In genomic region chr2:176297737-176298136, GRCh38 we compare ENCODE assay signal across 16 cellular contexts. TPM values are rescaled to one million over a fixed set of nuclear protein-coding genes. Genes with fewer than 3 reads are reported as not detected.
A peak's percentile ranks its signal among the peaks of the same experiment; 100 is the strongest.
DNase-seq lines count a peak whose midpoint lies in the region; ATAC-seq, FAIRE-seq and TF ChIP-seq lines count a peak whose summit lies in the region.
"Had no signal": no experiment of that assay in that cellular context is flagged by ENCODE, and none has a peak within 500 bp of the region (broad histone marks: within the 10 kb centered on the region; RNA-seq: fewer than 3 reads in every experiment).

No MANE protein-coding gene starts in this region.

- DNase-seq in chondrocyte (ENCODE audit: low spot score) (no peak), frontal cortex (ENCODE audit: low spot score in 2 of 2) (no peak), small intestine (no peak), HAP-1 (ENCODE audit: low spot score in 2 of 2) (no peak)
- DNase-seq in stimulated activated naive CD4-positive, alpha-beta T cell (lab: John Stamatoyannopoulos, UW): no peak
- DNase-seq: CD8-positive, alpha-beta T cell; COR-L47; DMS153; H7; IMR-90 had no signal

- WGBS in small intestine, 3 donors: 96 to 100% (median 100%) methylated on average over 1 of the region's 1 CpG

- H3K9me3 Mint-ChIP-seq in chondrocyte (ENCODE audit: low read depth): no peaks in the 10 kb centered on the region
- H3K9me3 Mint-ChIP-seq in stimulated activated memory B cell treated with anti-CD40 and anti-IgM and Interleukin-4, amounts not matched to agents 10 μg/mL and 1 μg/mL and 100 μg/mL, for 72 hours: no peaks in the 10 kb centered on the region
- H3K9me3 Mint-ChIP-seq: CD14-positive monocyte; CD8-positive, alpha-beta T cell; GM23338 had no signal

- FAIRE-seq in frontal cortex (lab: Jason Lieb, UNC) (peak; percentile 80), small intestine (lab: Jason Lieb, UNC) (peak; percentile 5)
- FAIRE-seq: GM12878 had no signal

- H3K36me3 Mint-ChIP-seq in chondrocyte (ENCODE audit: low read depth): no peaks in the 10 kb centered on the region
- H3K36me3 Mint-ChIP-seq in stimulated activated memory B cell treated with anti-CD40 and anti-IgM and Interleukin-4, amounts not matched to agents 10 μg/mL and 1 μg/mL and 100 μg/mL, for 72 hours: peaks cover 6% of the 10 kb centered on the region

- H3K4me3 ChIP-seq in small intestine (ENCODE audit: low read depth in 1 of 2, low read length in 2 of 2) (no peak overlapping the region), HAP-1 (no peak overlapping the region)
- H3K4me3 ChIP-seq: GM12878, GM23338 had no signal

- no peaks in the 10 kb centered on the region for H3K9me3 ChIP-seq in small intestine (ENCODE audit: control insufficient read depth, low read depth)
- H3K9me3 ChIP-seq in HAP-1: no peaks in the 10 kb centered on the region
- H3K9me3 ChIP-seq: BE2C had no signal

- no peaks in the 10 kb centered on the region for H3K27me3 Mint-ChIP-seq in chondrocyte (ENCODE audit: low read depth)
- no peaks in the 10 kb centered on the region for H3K27me3 Mint-ChIP-seq in stimulated activated memory B cell treated with anti-CD40 and anti-IgM and Interleukin-4, amounts not matched to agents 10 μg/mL and 1 μg/mL and 100 μg/mL, for 72 hours

- in situ Hi-C loops in HAP-1 (cut with MboI; ENCODE audit: low sequenced_read_pairs): no loop called here

- H3K36me3 ChIP-seq in small intestine (ENCODE audit: control insufficient read depth in 2 of 2, insufficient read depth in 2 of 2, low read length in 2 of 2) (no peaks in the 10 kb centered on the region), HAP-1 (replicated peaks) (no peaks in the 10 kb centered on the region)
- H3K36me3 ChIP-seq: BE2C had no signal

- H3K27ac ChIP-seq in C4-2B: no peak overlapping the region
- no peak overlapping the region for H3K27ac ChIP-seq in small intestine (ENCODE audit: low read depth in 1 of 2, low read length in 1 of 2)

- H3K4me1 Mint-ChIP-seq in chondrocyte (ENCODE audit: low read depth): peaks cover 7% of the 10 kb centered on the region
- peaks cover 7% of the 10 kb centered on the region for H3K4me1 Mint-ChIP-seq in stimulated activated memory B cell treated with anti-CD40 and anti-IgM and Interleukin-4, amounts not matched to agents 10 μg/mL and 1 μg/mL and 100 μg/mL, for 72 hours
- H3K4me1 Mint-ChIP-seq: CD14-positive monocyte had no signal

- H3K4me1 ChIP-seq in small intestine (ENCODE audit: control insufficient read depth in 2 of 2, insufficient read depth in 1 of 2, low read depth in 1 of 2, low read length in 1 of 2): no peaks in the 10 kb centered on the region
- H3K4me1 ChIP-seq in HAP-1: peaks cover 14% of the 10 kb centered on the region
- H3K4me1 ChIP-seq: BE2C had no signal

- H3K27ac Mint-ChIP-seq in chondrocyte (ENCODE audit: unreplicated experiment): no peak overlapping the region
- no peak overlapping the region for H3K27ac Mint-ChIP-seq in stimulated activated memory B cell treated with anti-CD40 and anti-IgM and Interleukin-4, amounts not matched to agents 10 μg/mL and 1 μg/mL and 100 μg/mL, for 72 hours
- H3K27ac Mint-ChIP-seq: CD14-positive monocyte; CD8-positive, alpha-beta T cell; GM23338 had no signal

- H3K27me3 ChIP-seq in small intestine (ENCODE audit: control insufficient read depth in 2 of 2, insufficient read depth in 2 of 2, low read length in 2 of 2) (no peaks in the 10 kb centered on the region), HAP-1 (ENCODE audit: low read depth) (no peaks in the 10 kb centered on the region)
- H3K27me3 ChIP-seq: BE2C had no signal

- H3K4me3 Mint-ChIP-seq in chondrocyte (ENCODE audit: unreplicated experiment): no peak overlapping the region
- no peak overlapping the region for H3K4me3 Mint-ChIP-seq in stimulated activated memory B cell treated with anti-CD40 and anti-IgM and Interleukin-4, amounts not matched to agents 10 μg/mL and 1 μg/mL and 100 μg/mL, for 72 hours
- H3K4me3 Mint-ChIP-seq: CD14-positive monocyte; CD8-positive, alpha-beta T cell; GM23338 had no signal

- TF ChIP-seq CTCF in C4-2B (conservative IDR thresholded peaks at IDR 0.05): 0 out of 2 replicates have a peak, but pooled peaks have one; percentile 10
- TF ChIP-seq CTCF in chondrocyte (IDR thresholded peaks at IDR 0.05): peak; percentile 18

- no peak for ATAC-seq in stimulated activated memory B cell treated with anti-CD40 and anti-IgM and Interleukin-4, amounts not matched to agents 10 μg/mL and 1 μg/mL and 100 μg/mL, for 72 hours
- ATAC-seq: CD8-positive, alpha-beta T cell; GM12878; GM23338 had no signal

RNA-seq across cellular contexts. Expression of gene MTX2, which starts 28.5 kb away (rescaled TPM):
- total RNA-seq in chondrocyte (19.4 to 21.3 TPM (median 19.5 TPM) in 3 replicates), frontal cortex (55.4 TPM)
- 10 to 100 TPM; 28.1 to 53.7 (median 43.4) TPM for polyA plus RNA-seq in small intestine
